ENCODE assay signal across 1 cellular context in the genomic region with DNA sequence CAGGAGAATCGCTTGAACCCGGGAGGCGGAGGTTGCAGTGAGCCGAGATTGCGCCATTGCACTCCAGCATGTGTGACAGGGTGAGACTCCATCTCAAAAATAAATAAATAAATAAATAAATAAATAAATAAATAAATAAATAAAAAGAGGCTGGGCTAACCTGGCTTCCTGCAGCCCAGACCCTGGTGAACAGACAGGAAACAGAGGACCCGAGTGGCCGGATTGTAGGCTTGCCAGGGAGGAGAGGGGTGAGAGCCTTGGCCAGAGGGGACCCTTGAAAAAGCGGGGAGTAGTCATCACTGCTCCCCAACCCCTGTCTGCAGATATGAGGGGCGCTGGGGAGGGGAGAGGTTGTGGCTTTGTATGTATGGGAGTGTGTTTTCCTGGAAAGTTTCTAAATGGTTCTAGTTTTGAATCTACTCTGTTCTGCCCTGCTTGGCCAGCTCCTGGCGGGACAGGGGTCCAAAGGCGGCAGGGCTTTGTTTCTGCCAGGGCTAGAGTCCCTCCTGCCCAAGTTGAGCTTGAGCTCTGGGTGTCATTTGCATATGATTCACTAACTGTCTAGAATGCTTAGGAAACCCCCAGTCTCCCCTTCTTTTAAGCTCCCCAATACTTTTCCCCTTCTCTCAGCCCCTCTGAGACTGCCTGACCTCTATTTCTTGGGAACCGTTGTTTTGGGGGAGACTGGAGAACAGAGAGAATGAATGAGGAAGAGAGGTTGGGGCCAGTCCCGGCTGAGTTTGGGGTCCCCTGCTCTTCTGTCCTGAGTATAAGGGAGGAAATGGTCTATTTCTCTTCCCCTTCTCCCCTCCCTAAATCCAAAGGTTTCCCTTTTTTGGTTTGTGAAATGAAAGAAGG.
TF ChIP-seq lines count a peak whose summit lies in the region.

No MANE protein-coding gene starts in this region.

TF ChIP-seq in HEK293, 187 proteins besides CTCF, POLR2A, EP300 and RAD21 (continued from another document):
- TF ChIP-seq ZBTB11 (tag by site-specific recombination; conservative IDR thresholded peaks at IDR 0.05; ENCODE audit: low read depth) (peak; percentile 86), ZNF843 (tag by site-specific recombination; IDR thresholded peaks at IDR 0.05) (no peak), ZFP41 (tag by site-specific recombination; IDR thresholded peaks at IDR 0.05; ENCODE audit: borderline replicate concordance) (no peak), ZBTB21 (tag by site-specific recombination; IDR thresholded peaks at IDR 0.05) (peak; percentile 82), ZNF518A (tag by site-specific recombination; conservative IDR thresholded peaks at IDR 0.05; ENCODE audit: low read depth) (peak; percentile 98), ZNF558 (tag by site-specific recombination; IDR thresholded peaks at IDR 0.05) (peak; percentile 93), ZNF354C (tag by site-specific recombination; IDR thresholded peaks at IDR 0.05; ENCODE audit: borderline replicate concordance, low read depth) (peak; percentile 88; the same call in 1 of the 2 replicates), ZNF623 (tag by site-specific recombination; IDR thresholded peaks at IDR 0.05) (peak; percentile 88), ZNF560 (tag by site-specific recombination; IDR thresholded peaks at IDR 0.05; ENCODE audit: borderline replicate concordance) (peak; percentile 95; the same call in 1 of the 2 replicates), HIC1 (tag by site-specific recombination; IDR thresholded peaks at IDR 0.05) (0 out of 2 replicates have a peak, but pooled peaks have one; percentile 30), ZNF404 (tag by site-specific recombination; IDR thresholded peaks at IDR 0.05) (peak; percentile 95), ZNF501 (tag by site-specific recombination; IDR thresholded peaks at IDR 0.05) (peak; percentile 74; the same call in 1 of the 2 replicates), TCF7L2 (IDR thresholded peaks at IDR 0.05; ENCODE audit: borderline replicate concordance, low read depth, low read length) (no peak), ZBTB7A (tag by site-specific recombination; IDR thresholded peaks at IDR 0.05; ENCODE audit: low read depth) (peak; percentile 68; the same call in 1 of the 2 replicates), ZNF664 (tag by site-specific recombination; IDR thresholded peaks at IDR 0.05) (peak; percentile 94), ZBTB20 (tag by site-specific recombination; IDR thresholded peaks at IDR 0.05) (no peak), ZNF555 (tag by site-specific recombination; conservative IDR thresholded peaks at IDR 0.05) (no peak), SP3 (tag by site-specific recombination; IDR thresholded peaks at IDR 0.05) (peak; percentile 51), ZNF426 (tag by site-specific recombination; IDR thresholded peaks at IDR 0.05) (peak; percentile 99), ZNF654 (tag by site-specific recombination; IDR thresholded peaks at IDR 0.05; ENCODE audit: low read depth) (peak; percentile 62), ZNF621 (tag by site-specific recombination; IDR thresholded peaks at IDR 0.05) (no peak), REPIN1 (tag by site-specific recombination; IDR thresholded peaks at IDR 0.05; ENCODE audit: low read depth) (no peak; the same call in 1 of the 2 replicates), ZNF366 (tag by site-specific recombination; conservative IDR thresholded peaks at IDR 0.05) (peak; percentile 75), ZNF223 (tag by site-specific recombination; IDR thresholded peaks at IDR 0.05) (peak; percentile 88), PRDM4 (tag by site-specific recombination; IDR thresholded peaks at IDR 0.05) (peak; percentile 34; the same call in 1 of the 2 replicates), ZFP37 (tag by site-specific recombination; IDR thresholded peaks at IDR 0.05) (peak; percentile 87; the same call in 1 of the 2 replicates), ZNF530 (tag by site-specific recombination; IDR thresholded peaks at IDR 0.05; ENCODE audit: low read depth) (0 out of 2 replicates have a peak, but pooled peaks have one; percentile 44), ZNF10 (tag by site-specific recombination; IDR thresholded peaks at IDR 0.05) (no peak)
- TF ChIP-seq, protein P1, sequence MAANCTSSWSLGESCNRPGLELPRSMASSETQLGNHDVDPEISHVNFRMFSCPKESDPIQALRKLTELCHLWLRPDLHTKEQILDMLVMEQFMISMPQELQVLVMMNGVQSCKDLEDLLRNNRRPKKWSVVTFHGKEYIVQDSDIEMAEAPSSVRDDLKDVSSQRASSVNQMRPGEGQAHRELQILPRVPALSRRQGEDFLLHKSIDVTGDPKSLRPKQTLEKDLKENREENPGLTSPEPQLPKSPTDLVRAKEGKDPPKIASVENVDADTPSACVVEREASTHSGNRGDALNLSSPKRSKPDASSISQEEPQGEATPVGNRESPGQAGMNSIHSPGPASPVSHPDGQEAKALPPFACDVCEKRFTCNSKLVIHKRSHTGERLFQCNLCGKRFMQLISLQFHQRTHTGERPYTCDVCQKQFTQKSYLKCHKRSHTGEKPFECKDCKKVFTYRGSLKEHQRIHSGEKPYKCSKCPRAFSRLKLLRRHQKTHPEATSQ (tag by site-specific recombination; IDR thresholded peaks at IDR 0.05), result no peak
- TF ChIP-seq, protein P2, sequence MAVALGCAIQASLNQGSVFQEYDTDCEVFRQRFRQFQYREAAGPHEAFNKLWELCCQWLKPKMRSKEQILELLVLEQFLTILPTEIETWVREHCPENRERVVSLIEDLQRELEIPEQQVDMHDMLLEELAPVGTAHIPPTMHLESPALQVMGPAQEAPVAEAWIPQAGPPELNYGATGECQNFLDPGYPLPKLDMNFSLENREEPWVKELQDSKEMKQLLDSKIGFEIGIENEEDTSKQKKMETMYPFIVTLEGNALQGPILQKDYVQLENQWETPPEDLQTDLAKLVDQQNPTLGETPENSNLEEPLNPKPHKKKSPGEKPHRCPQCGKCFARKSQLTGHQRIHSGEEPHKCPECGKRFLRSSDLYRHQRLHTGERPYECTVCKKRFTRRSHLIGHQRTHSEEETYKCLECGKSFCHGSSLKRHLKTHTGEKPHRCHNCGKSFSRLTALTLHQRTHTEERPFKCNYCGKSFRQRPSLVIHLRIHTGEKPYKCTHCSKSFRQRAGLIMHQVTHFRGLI (tag by site-specific recombination; IDR thresholded peaks at IDR 0.05), result peak; percentile 1; the same call in 1 of the 2 replicates
- TF ChIP-seq, protein P3, sequence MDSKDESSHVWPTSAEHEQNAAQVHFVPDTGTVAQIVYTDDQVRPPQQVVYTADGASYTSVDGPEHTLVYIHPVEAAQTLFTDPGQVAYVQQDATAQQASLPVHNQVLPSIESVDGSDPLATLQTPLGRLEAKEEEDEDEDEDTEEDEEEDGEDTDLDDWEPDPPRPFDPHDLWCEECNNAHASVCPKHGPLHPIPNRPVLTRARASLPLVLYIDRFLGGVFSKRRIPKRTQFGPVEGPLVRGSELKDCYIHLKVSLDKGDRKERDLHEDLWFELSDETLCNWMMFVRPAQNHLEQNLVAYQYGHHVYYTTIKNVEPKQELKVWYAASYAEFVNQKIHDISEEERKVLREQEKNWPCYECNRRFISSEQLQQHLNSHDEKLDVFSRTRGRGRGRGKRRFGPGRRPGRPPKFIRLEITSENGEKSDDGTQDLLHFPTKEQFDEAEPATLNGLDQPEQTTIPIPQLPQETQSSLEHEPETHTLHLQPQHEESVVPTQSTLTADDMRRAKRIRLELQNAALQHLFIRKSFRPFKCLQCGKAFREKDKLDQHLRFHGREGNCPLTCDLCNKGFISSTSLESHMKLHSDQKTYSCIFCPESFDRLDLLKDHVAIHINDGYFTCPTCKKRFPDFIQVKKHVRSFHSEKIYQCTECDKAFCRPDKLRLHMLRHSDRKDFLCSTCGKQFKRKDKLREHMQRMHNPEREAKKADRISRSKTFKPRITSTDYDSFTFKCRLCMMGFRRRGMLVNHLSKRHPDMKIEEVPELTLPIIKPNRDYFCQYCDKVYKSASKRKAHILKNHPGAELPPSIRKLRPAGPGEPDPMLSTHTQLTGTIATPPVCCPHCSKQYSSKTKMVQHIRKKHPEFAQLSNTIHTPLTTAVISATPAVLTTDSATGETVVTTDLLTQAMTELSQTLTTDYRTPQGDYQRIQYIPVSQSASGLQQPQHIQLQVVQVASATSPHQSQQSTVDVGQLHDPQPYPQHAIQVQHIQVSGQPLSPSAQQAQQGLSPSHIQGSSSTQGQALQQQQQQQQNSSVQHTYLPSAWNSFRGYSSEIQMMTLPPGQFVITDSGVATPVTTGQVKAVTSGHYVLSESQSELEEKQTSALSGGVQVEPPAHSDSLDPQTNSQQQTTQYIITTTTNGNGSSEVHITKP (tag by site-specific recombination; IDR thresholded peaks at IDR 0.05), result no peak
